In the genomic region with DNA sequence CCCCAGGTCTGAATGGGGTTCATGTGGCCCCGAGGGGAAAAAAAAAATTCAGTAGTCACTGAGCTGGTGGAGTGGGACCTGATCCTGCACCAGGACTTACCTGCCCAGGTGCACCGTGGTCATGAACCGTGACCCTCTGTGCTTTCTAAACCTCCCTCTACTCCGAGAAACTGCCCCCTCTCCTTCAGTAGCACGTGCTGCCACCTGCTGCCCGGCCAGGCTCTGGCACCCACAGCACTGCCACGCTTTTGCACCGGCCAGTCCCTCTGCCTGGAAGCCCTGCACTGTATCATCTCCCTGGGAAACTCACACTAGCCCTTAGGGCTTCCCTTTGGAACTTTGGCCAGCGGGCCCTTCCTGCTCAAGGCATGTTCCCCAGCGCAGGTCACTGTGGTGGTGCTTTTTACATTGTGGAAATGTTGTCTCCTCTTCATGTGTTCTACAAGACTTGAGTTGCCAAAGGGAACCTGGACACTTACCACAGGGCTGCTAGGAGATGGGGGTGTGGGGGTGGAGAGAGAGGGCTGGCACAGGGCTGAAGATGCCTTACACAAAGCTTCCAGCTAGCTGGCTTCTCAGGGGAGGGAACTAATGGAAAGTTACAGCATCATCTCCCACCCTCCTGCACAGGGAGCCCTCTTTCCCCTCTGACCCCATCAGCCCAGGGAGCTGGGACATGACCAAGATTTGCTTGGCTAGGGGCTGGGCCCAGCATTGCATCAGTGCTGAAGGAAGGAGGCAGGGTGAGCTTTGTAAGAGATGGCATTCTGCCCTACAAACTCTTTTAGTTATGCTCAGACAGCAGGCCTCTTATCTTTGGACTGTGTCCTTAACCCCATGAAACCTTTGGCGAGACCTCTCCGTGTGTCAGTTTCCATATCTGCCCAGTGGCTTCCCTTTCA, we compare ENCODE assay signal across 9 cellular contexts. TPM values are rescaled to one million over a fixed set of nuclear protein-coding genes. Genes with fewer than 3 reads are reported as not detected.
DNase-seq lines count a peak whose midpoint lies in the region; ATAC-seq and TF ChIP-seq lines count a peak whose summit lies in the region.
"Had no signal": no experiment of that assay in that cellular context is flagged by ENCODE, and none has a peak within 500 bp of the region (broad histone marks: within the 10 kb centered on the region; RNA-seq: fewer than 3 reads in every experiment).

No MANE protein-coding gene starts in this region.

- peaks cover 4 to 16% of the 10 kb centered on the region in 2 donors for H3K4me1 Mint-ChIP-seq in stimulated activated naive B cell treated with anti-CD40 and anti-IgM and Interleukin-4, amounts not matched to agents 10 μg/mL and 1 μg/mL and 100 μg/mL, for 72 hours

- no peaks in the 10 kb centered on the region for H3K36me3 Mint-ChIP-seq in stimulated activated naive B cell treated with anti-CD40 and anti-IgM and Interleukin-4, amounts not matched to agents 10 μg/mL and 1 μg/mL and 100 μg/mL, for 72 hours
- H3K36me3 Mint-ChIP-seq: activated naive CD8-positive, alpha-beta T cell had no signal

- intact Hi-C loops in lower leg skin (cut with DNase I; ENCODE audit: low total_unique reads), result no loop called here

- no peaks in the 10 kb centered on the region for H3K36me3 ChIP-seq in OCI-LY3 (replicated peaks; ENCODE audit: low read depth, low read length)

- no peak overlapping the region for H3K27ac ChIP-seq in OCI-LY3 (ENCODE audit: low read length)
- no peak overlapping the region for H3K27ac ChIP-seq in coronary artery

- H3K4me3 ChIP-seq in OCI-LY3 (ENCODE audit: low read length) (no peak overlapping the region), coronary artery (no peak overlapping the region), lower leg skin (ENCODE audit: low read depth, poor library complexity, severe bottlenecking) (no peak overlapping the region)

- no peak overlapping the region for H3K4me3 Mint-ChIP-seq in stimulated activated naive B cell treated with anti-CD40 and anti-IgM and Interleukin-4, amounts not matched to agents 10 μg/mL and 1 μg/mL and 100 μg/mL, for 72 hours
- H3K4me3 Mint-ChIP-seq: activated naive CD8-positive, alpha-beta T cell had no signal

- H3K9me3 Mint-ChIP-seq in stimulated activated naive B cell treated with anti-CD40 and anti-IgM and Interleukin-4, amounts not matched to agents 10 μg/mL and 1 μg/mL and 100 μg/mL, for 72 hours, result no peaks in the 10 kb centered on the region

- H3K27me3 ChIP-seq in OCI-LY3 (ENCODE audit: low read depth, low read length), result peaks cover 17% of the 10 kb centered on the region

- 26 to 29% methylated on average over 12 of the region's 12 CpGs for WGBS in lower leg skin, 2 donors

- 0 out of 2 replicates have a peak, but pooled peaks cover 2% of the 10 kb centered on the region for H3K4me1 ChIP-seq in OCI-LY3 (ENCODE audit: low read length)

- no peak for TF ChIP-seq POLR2A in lower leg skin (IDR thresholded peaks at IDR 0.05)

- peak; percentile 46 to 51 for ATAC-seq in stimulated activated naive B cell treated with anti-CD40 and anti-IgM and Interleukin-4, amounts not matched to agents 10 μg/mL and 1 μg/mL and 100 μg/mL, for 72 hours (replicated peaks)

- H3K79me2 ChIP-seq in OCI-LY3 (ENCODE audit: low read length), result no peaks in the 10 kb centered on the region

- peak overlapping the region; percentile 37 for H3K27ac Mint-ChIP-seq in stimulated activated naive B cell treated with anti-CD40 and anti-IgM and Interleukin-4, amounts not matched to agents 10 μg/mL and 1 μg/mL and 100 μg/mL, for 72 hours
- H3K27ac Mint-ChIP-seq: activated naive CD8-positive, alpha-beta T cell had no signal

- peaks cover 42 to 49% of the 10 kb centered on the region in 2 donors for H3K27me3 Mint-ChIP-seq in stimulated activated naive B cell treated with anti-CD40 and anti-IgM and Interleukin-4, amounts not matched to agents 10 μg/mL and 1 μg/mL and 100 μg/mL, for 72 hours

- no peak overlapping the region for H3K9ac ChIP-seq in OCI-LY3 (ENCODE audit: low read length)

- peak; percentile 78 for TF ChIP-seq CTCF in OCI-LY3 (IDR thresholded peaks at IDR 0.05; ENCODE audit: low read depth, low read length)
- no peak for TF ChIP-seq CTCF in coronary artery (IDR thresholded peaks at IDR 0.05)
- TF ChIP-seq CTCF in lower leg skin (IDR thresholded peaks at IDR 0.05), result no peak

- H4K20me1 ChIP-seq in OCI-LY3 (ENCODE audit: insufficient read depth, low read length), result peaks cover 4% of the 10 kb centered on the region; the same call in 1 of the 2 replicates

- no peaks in the 10 kb centered on the region for H3K9me3 ChIP-seq in OCI-LY3 (ENCODE audit: insufficient read depth, low read length)

- peak; percentile 4 for DNase-seq in stimulated activated CD4-positive, alpha-beta T cell treated with anti-CD3 and anti-CD28 coated beads, Interleukin-1b, Interleukin-23, amount 100 ng/mL, for 48 hours
- DNase-seq in stimulated activated CD4-positive, alpha-beta T cell treated with anti-CD3 and anti-CD28 coated beads, Interleukin-4, amount 100 ng/mL, for 24 hours, result no peak
- DNase-seq in germinal center (ENCODE audit: low spot score) (peak; percentile 47), coronary artery (ENCODE audit: low spot score) (no peak), lower leg skin (ENCODE audit: low spot score in 2 of 2) (no peak), glomerular visceral epithelial cell (ENCODE audit: extremely low spot score) (no peak)
- no peak for DNase-seq in stimulated activated naive B cell treated with anti-CD40 and anti-IgM and Interleukin-4, amounts not matched to agents 10 μg/mL and 1 μg/mL and 100 μg/mL, for 72 hours

- H3K4me2 ChIP-seq in OCI-LY3 (ENCODE audit: low read length), result no peak overlapping the region

- no peak overlapping the region for H2AFZ ChIP-seq in OCI-LY3 (ENCODE audit: low read depth, low read length)

RNA-seq across cellular contexts. Expression of gene PTPRT, which starts 2.5 kb away (rescaled TPM):
- total RNA-seq in lower leg skin, result 1 to 10 TPM in 1 of 4 donors, under 1 TPM in 3; 0.34 to 1.4 (median 0.95) TPM

Comparison
In these comparisons a context has a peak if more than half of its experiments do, and no peak if none do; other contexts are left out.
1. DNase-seq: peak in stimulated activated CD4-positive, alpha-beta T cell treated with anti-CD3 and anti-CD28 coated beads, Interleukin-1b, Interleukin-23, amount 100 ng/mL, for 48 hours (single experiment) and germinal center (single experiment); none in stimulated activated CD4-positive, alpha-beta T cell treated with anti-CD3 and anti-CD28 coated beads, Interleukin-4, amount 100 ng/mL, for 24 hours (single experiment), stimulated activated naive B cell treated with anti-CD40 and anti-IgM and Interleukin-4, amounts not matched to agents 10 μg/mL and 1 μg/mL and 100 μg/mL, for 72 hours (single experiment), coronary artery (single experiment), lower leg skin (0 of 2) and glomerular visceral epithelial cell (single experiment).